ENCODE assay signal across 27 cellular contexts in genomic region chr20:54665812-54666211, GRCh38.
DNase-seq lines count a peak whose midpoint lies in the region; ATAC-seq, FAIRE-seq and TF ChIP-seq lines count a peak whose summit lies in the region.
"Had no signal": no experiment of that assay in that cellular context is flagged by ENCODE, and none has a peak within 500 bp of the region (broad histone marks: within the 10 kb centered on the region; RNA-seq: fewer than 3 reads in every experiment).

No MANE protein-coding gene starts in this region.

- H4K20me1 ChIP-seq in GM12878 (ENCODE audit: control insufficient read depth, insufficient read depth): no peaks in the 10 kb centered on the region

- DNase-seq in GM12878 (ENCODE audit: low read depth, low spot score): no peak
- no peak for DNase-seq in stimulated activated CD4-positive, alpha-beta T cell treated with anti-CD3 and anti-CD28 coated beads, Interleukin-2, amount 100 ng/mL, for 48 hours
- DNase-seq in ACHN: no peak
- no peak for DNase-seq in islet precursor cell
- DNase-seq: activated CD4-positive, alpha-beta T cell treated with anti-CD3 and anti-CD28 coated beads, Interleukin-2, amount 50 U/mL, for 48 hours; activated CD8-positive, alpha-beta memory T cell treated with anti-CD3 and anti-CD28 coated beads, Interleukin-2, amount 50 U/mL, for 48 hours; activated naive CD4-positive, alpha-beta T cell treated with anti-CD3 and anti-CD28 coated beads, Interleukin-2, amount 50 U/mL, for 16 hours; amygdala; CD8-positive, alpha-beta T cell; DMS 273 treated with DMSO at 0.1 percent for 48 hours; HCEC 1CT; NCI-H1417 treated with DMSO at 0.1 percent for 48 hours; NCI-H774; psoas muscle; sigmoid colon; stimulated activated naive CD8-positive, alpha-beta T cell treated with anti-CD3 and anti-CD28 coated beads, Interleukin-15, Interleukin-2, amounts not matched to agents 100 U/mL and 50 U/mL, for 24 hours had no signal

- BruUV-seq in GM12878 (replicated peaks; lab: Mats Ljungman, UMichigan): no TSS peak

- no peaks in the 10 kb centered on the region for H3K4me1 ChIP-seq in GM12878 (ENCODE audit: control insufficient read depth, insufficient read depth, low read length)
- H3K4me1 ChIP-seq: A549, psoas muscle, sigmoid colon, vagina had no signal

- no peak for TF ChIP-seq RAD21 in GM12878 (IDR thresholded peaks at IDR 0.05; ENCODE audit: insufficient read depth, low read depth, low read length)

- no peaks in the 10 kb centered on the region for H3K36me3 ChIP-seq in GM12878 (ENCODE audit: control insufficient read depth in 2 of 2, insufficient read depth in 2 of 2, low read length in 1 of 2)
- H3K36me3 ChIP-seq: sigmoid colon, thoracic aorta, vagina had no signal

- no peak overlapping the region for H3K9ac ChIP-seq in GM12878 (ENCODE audit: control insufficient read depth, insufficient read depth, low read length)

- TF ChIP-seq POLR2A in GM12878 (IDR thresholded peaks at IDR 0.05; ENCODE audit: low read depth, low read length): no peak

- FAIRE-seq in GM12878 (lab: Jason Lieb, UNC): no peak
- FAIRE-seq: A549, endothelial cell of umbilical vein, TTC549 had no signal

- no peaks in the 10 kb centered on the region for H3K27me3 ChIP-seq in GM12878 (replicated peaks in 1 of 2; ENCODE audit: control insufficient read depth in 2 of 2, insufficient read depth in 2 of 2, low read length in 1 of 2)
- H3K27me3 ChIP-seq: vagina had no signal

- H2AFZ ChIP-seq in GM12878 (ENCODE audit: control insufficient read depth, low read depth, low read length): no peak overlapping the region

- 43% methylated on average over 1 of the region's 1 CpG for WGBS in GM12878 (ENCODE audit: insufficient coverage, insufficient replicate concordance, low lambda C conversion rate, missing lambda C conversion rate)

- SMC1A ChIA-PET in GM12878 (lab: Charles Lee; ENCODE audit: uncharacterized antibody, unreplicated experiment): no interaction called here

- in situ Hi-C loops in GM12878 (cut with MboI) (no loop called here), ACHN (cut with HindIII; ENCODE audit: low pct_ligation_motif_present, low pct_unique_long_range_greater_than_20kb, low sequenced_read_pairs) (no loop called here)

- CTCF ChIA-PET in GM12878 (lab: Yijun Ruan, JAX): interaction anchor here (0.6 kb wide), 1 partner anchor 1506 kb away, joined by 3 read pairs; no protein-coding TSS in a partner anchor

- RAD21 ChIA-PET in GM12878 (lab: Charles Lee; ENCODE audit: unreplicated experiment): no interaction called here

- ATAC-seq in GM18499 (IDR thresholded peaks at IDR 0.05; ENCODE audit: insufficient read depth, unreplicated experiment) (peak; percentile 48), GM19395 (IDR thresholded peaks at IDR 0.05; ENCODE audit: unreplicated experiment) (peak; percentile 63), HG03378 (IDR thresholded peaks at IDR 0.05; ENCODE audit: unreplicated experiment) (peak; percentile 68), GM12878 (no peak), HG03354 (IDR thresholded peaks at IDR 0.05; ENCODE audit: poor library complexity, severe bottlenecking, unreplicated experiment) (no peak)
- ATAC-seq: A549; CD8-positive, alpha-beta T cell; left lobe of liver; psoas muscle had no signal

- no peaks in the 10 kb centered on the region for H3K9me3 ChIP-seq in GM12878 (replicated peaks; ENCODE audit: control insufficient read depth, insufficient read depth, low read length)
- H3K9me3 ChIP-seq: A549, psoas muscle, sigmoid colon, thoracic aorta, vagina had no signal

- H3K4me3 ChIP-seq in GM12878: no peak overlapping the region
- H3K4me3 ChIP-seq: A549, psoas muscle, sigmoid colon, SK-N-MC, thoracic aorta, vagina had no signal

- POLR2A ChIA-PET in GM12878 (lab: Charles Lee): no interaction called here

- no peak overlapping the region for H3K4me2 ChIP-seq in GM12878 (ENCODE audit: control insufficient read depth, insufficient read depth)
- H3K4me2 ChIP-seq: A549 had no signal

- intact Hi-C loops in GM12878 (cut with micrococcal nuclease; ENCODE audit: unreplicated experiment): loop anchor here (10.0 kb wide), 1 partner anchor 319 kb away; no protein-coding TSS in a partner anchor

- no peaks in the 10 kb centered on the region for H3K79me2 ChIP-seq in GM12878 (ENCODE audit: control insufficient read depth, insufficient read depth, low read length)

- no peak overlapping the region for H3K27ac ChIP-seq in GM12878 (ENCODE audit: control insufficient read depth, insufficient read depth)
- H3K27ac ChIP-seq: A549, psoas muscle, sigmoid colon, SK-N-MC, thoracic aorta, vagina had no signal

- no peak for TF ChIP-seq EP300 in GM12878 (IDR thresholded peaks at IDR 0.05; ENCODE audit: borderline replicate concordance in 1 of 2, control insufficient read depth in 1 of 2, low read depth in 2 of 2, low read length in 2 of 2)

- no peak for TF ChIP-seq CTCF in GM12878 (IDR thresholded peaks at IDR 0.05 in 2 of 3, conservative IDR thresholded peaks at IDR 0.05 in 1 of 3; ENCODE audit: control insufficient read depth in 2 of 3, extremely low read depth in 1 of 3, insufficient read depth in 1 of 3, low read depth in 3 of 3, low read length in 3 of 3)

TF ChIP-seq in GM12878, 131 proteins besides CTCF, POLR2A, EP300 and RAD21:
- TF ChIP-seq JUNB (IDR thresholded peaks at IDR 0.05): peak; percentile 44; the same call in 1 of the 2 replicates
- peak; percentile 71 for TF ChIP-seq MEF2A (IDR thresholded peaks at IDR 0.05; ENCODE audit: insufficient read depth, low read depth, low read length)
- TF ChIP-seq BACH1 (IDR thresholded peaks at IDR 0.05; ENCODE audit: borderline replicate concordance): no peak
- peak; percentile 79; the same call in 1 of the 2 replicates for TF ChIP-seq FOXM1 (IDR thresholded peaks at IDR 0.05; ENCODE audit: low read depth, low read length)
- TF ChIP-seq ZNF207 (IDR thresholded peaks at IDR 0.05; ENCODE audit: borderline replicate concordance): no peak
- TF ChIP-seq NFIC (IDR thresholded peaks at IDR 0.05; ENCODE audit: low read depth, low read length): peak; percentile 71
- no peak for TF ChIP-seq SIN3A (IDR thresholded peaks at IDR 0.05; ENCODE audit: low read depth, low read length)
- TF ChIP-seq RUNX3 (IDR thresholded peaks at IDR 0.05; ENCODE audit: low read length): peak; percentile 51; the same call in 1 of the 2 replicates
- TF ChIP-seq WRNIP1 (IDR thresholded peaks at IDR 0.05; ENCODE audit: borderline replicate concordance, low read depth, low read length): no peak
- TF ChIP-seq ATF2 (IDR thresholded peaks at IDR 0.05; ENCODE audit: low read length): peak; percentile 53; the same call in 1 of the 2 replicates

Comparison
In these comparisons a context has a peak if more than half of its experiments do, and no peak if none do; other contexts are left out.
1. ATAC-seq: peak in GM18499 (single experiment), GM19395 (single experiment) and HG03378 (single experiment); none in GM12878 (single experiment) and HG03354 (single experiment).